In the genomic region with DNA sequence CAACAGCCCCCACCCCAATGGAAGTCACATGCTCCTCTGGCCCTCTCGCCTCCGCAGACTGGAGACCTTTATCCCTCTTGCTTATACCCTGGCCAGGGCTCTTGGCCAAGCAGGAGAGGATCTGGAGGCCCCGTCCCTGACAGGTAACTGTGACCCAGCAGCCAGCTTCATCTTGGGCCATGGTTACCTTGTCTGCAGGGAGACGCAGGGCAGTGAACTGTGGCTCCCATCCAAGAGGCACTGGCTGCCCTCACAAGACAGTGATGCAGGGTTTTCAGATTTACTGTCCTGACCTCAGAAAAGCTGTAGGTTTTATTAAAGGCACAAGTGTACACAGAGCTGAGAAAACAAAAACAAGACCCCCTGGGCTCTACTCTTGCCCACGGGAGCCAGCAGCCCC, we compare ENCODE assay signal across 15 cellular contexts.
A peak's percentile ranks its signal among the peaks of the same experiment; 100 is the strongest.
DNase-seq lines count a peak whose midpoint lies in the region; ATAC-seq and TF ChIP-seq lines count a peak whose summit lies in the region.
"Had no signal": no experiment of that assay in that cellular context is flagged by ENCODE, and none has a peak within 500 bp of the region (broad histone marks: within the 10 kb centered on the region; RNA-seq: fewer than 3 reads in every experiment).

No MANE protein-coding gene starts in this region.

- H4K20me1 ChIP-seq in BLaER1 treated with 17β-estradiol and CSF1 and Interleukin-3, amounts not matched to agents 10 nM and 100 nM = peaks cover 0 to 4% (median 0%) of the 10 kb centered on the region in 11 experiments; a peak in 1 of 22 replicates

- in situ Hi-C loops in GM13976 (cut with MboI; ENCODE audit: low sequenced_read_pairs, unreplicated experiment) = no loop called here

- H3K4me1 ChIP-seq in BLaER1 treated with 17β-estradiol and CSF1 and Interleukin-3, amounts not matched to agents 10 nM and 100 nM = peaks cover 15 to 23% (median 19%) of the 10 kb centered on the region in 10 experiments
- H3K4me1 ChIP-seq in adrenal gland (replicated peaks in 1 of 2) = peaks cover 18 to 21% of the 10 kb centered on the region in 2 donors
- H3K4me1 ChIP-seq in gastroesophageal sphincter = peaks cover 0 to 6% (median 0%) of the 10 kb centered on the region in 3 donors
- H3K4me1 ChIP-seq: BE2C, Caco-2 had no signal

- intact Hi-C loops in adrenal gland (cut with DNase I) = no loop called here
- intact Hi-C loops in posterior vena cava (cut with DNase I) = no loop called here

- H3K9ac ChIP-seq in BLaER1 treated with 17β-estradiol and CSF1 and Interleukin-3, amounts not matched to agents 10 nM and 100 nM = no peak overlapping the region

- no peak for TF ChIP-seq EP300 in gastroesophageal sphincter (IDR thresholded peaks at IDR 0.05)

- no peak overlapping the region for H3K4me3 ChIP-seq in BLaER1 treated with 17β-estradiol and CSF1 and Interleukin-3, amounts not matched to agents 10 nM and 100 nM
- no peak overlapping the region for H3K4me3 ChIP-seq in adrenal gland
- no peak overlapping the region for H3K4me3 ChIP-seq in gastroesophageal sphincter

- TF ChIP-seq CTCF in adrenal gland (IDR thresholded peaks at IDR 0.05) (no peak), GM13976 (IDR thresholded peaks at IDR 0.05; ENCODE audit: borderline replicate concordance, control extremely low read depth, extremely low read depth, insufficient read depth, missing control alignments) (no peak), gastroesophageal sphincter (IDR thresholded peaks at IDR 0.05) (no peak)

- peak overlapping the region in 6 of 11 experiments; percentile 65 to 84 (median 74); a peak in 4 of 22 replicates for H3K4me2 ChIP-seq in BLaER1 treated with 17β-estradiol and CSF1 and Interleukin-3, amounts not matched to agents 10 nM and 100 nM

- peaks cover 0 to 17% (median 11%) of the 10 kb centered on the region in 11 experiments; a peak in 13 of 22 replicates for H3K9me3 ChIP-seq in BLaER1 treated with 17β-estradiol and CSF1 and Interleukin-3, amounts not matched to agents 10 nM and 100 nM (replicated peaks in 1 of 11)
- H3K9me3 ChIP-seq in adrenal gland (replicated peaks in 1 of 3) (no peaks in the 10 kb centered on the region), gastroesophageal sphincter (peaks cover 0 to 16% (median 0%) of the 10 kb centered on the region in 3 donors)
- H3K9me3 ChIP-seq: BE2C, Caco-2 had no signal

- ATAC-seq in GM19023 (IDR thresholded peaks at IDR 0.05; ENCODE audit: unreplicated experiment) = no peak
- no peak for ATAC-seq in gastroesophageal sphincter

- TF ChIP-seq POLR2A in adrenal gland (IDR thresholded peaks at IDR 0.05) (no peak), gastroesophageal sphincter (IDR thresholded peaks at IDR 0.05) (no peak)

- no peaks in the 10 kb centered on the region for H3K36me3 ChIP-seq in BLaER1 treated with 17β-estradiol and CSF1 and Interleukin-3, amounts not matched to agents 10 nM and 100 nM
- H3K36me3 ChIP-seq in adrenal gland (replicated peaks in 1 of 2) = no peaks in the 10 kb centered on the region
- no peaks in the 10 kb centered on the region for H3K36me3 ChIP-seq in gastroesophageal sphincter
- H3K36me3 ChIP-seq: BE2C had no signal

- DNase-seq in adrenal gland (peak; percentile 24 to 63 (median 36)), left kidney (ENCODE audit: low read depth, low spot score) (peak; percentile 60), posterior vena cava (ENCODE audit: low spot score) (peak; percentile 72), GM13976 (ENCODE audit: low spot score) (no peak), NCI-H2107 treated with DMSO at 0.1 percent for 48 hours (lab: John Stamatoyannopoulos, UW; ENCODE audit: unreplicated experiment) (no peak)
- DNase-seq: ACHN; BE2C; Caco-2; CD4-positive, alpha-beta T cell; HCEC 1CT; KBM-7 had no signal

- H3K27me3 ChIP-seq in BLaER1 treated with 17β-estradiol and CSF1 and Interleukin-3, amounts not matched to agents 10 nM and 100 nM = no peaks in the 10 kb centered on the region
- H3K27me3 ChIP-seq in adrenal gland (no peaks in the 10 kb centered on the region), gastroesophageal sphincter (peaks cover 43% of the 10 kb centered on the region)
- H3K27me3 ChIP-seq: BE2C had no signal

- H3K27ac ChIP-seq in BLaER1 treated with 17β-estradiol and CSF1 and Interleukin-3, amounts not matched to agents 10 nM and 100 nM = no peak overlapping the region
- peak overlapping the region in 3 of 5 donors; percentile 72 to 82 (median 77) for H3K27ac ChIP-seq in adrenal gland
- H3K27ac ChIP-seq in gastroesophageal sphincter = no peak overlapping the region
- H3K27ac ChIP-seq: C4-2B had no signal

- 29 to 52% (median 45%) methylated on average over 2 to 5 of the region's 5 CpGs for WGBS in adrenal gland, 4 donors
- no CpG with 5 or more reads among the region's 5 CpGs for WGBS in gastroesophageal sphincter (ENCODE audit: low coverage in 1 of 2), 2 donors

Comparison
In these comparisons a context has a peak if more than half of its experiments do, and no peak if none do; other contexts are left out.
1. H3K27ac ChIP-seq: peak in adrenal gland (3 of 5); none in BLaER1 treated with 17β-estradiol and CSF1 and Interleukin-3, amounts not matched to agents 10 nM and 100 nM (0 of 11) and gastroesophageal sphincter (0 of 4).
2. DNase-seq: peak in adrenal gland (7 of 7), left kidney (single experiment) and posterior vena cava (single experiment); none in GM13976 (single experiment) and NCI-H2107 treated with DMSO at 0.1 percent for 48 hours (single experiment).